8 cellular contexts compared by ENCODE assay signal in genomic region chr4:183182873-183183725, GRCh38.
DNase-seq lines count a peak whose midpoint lies in the region; ATAC-seq, FAIRE-seq and TF ChIP-seq lines count a peak whose summit lies in the region.

No MANE protein-coding gene starts in this region.

- H3K79me2 ChIP-seq in HepG2 (ENCODE audit: insufficient read depth, low read length) = peaks cover 77% of the 10 kb centered on the region

- intact Hi-C loops in HepG2 (cut with micrococcal nuclease; ENCODE audit: unreplicated experiment) (no loop called here), posterior vena cava (cut with DNase I) (no loop called here)

- no peak for TF ChIP-seq CTCF in astrocyte of the cerebellum (IDR thresholded peaks at IDR 0.05; ENCODE audit: low read depth, low read length, missing control alignments)
- TF ChIP-seq CTCF in HepG2 (CRISPR knock-in tag; IDR thresholded peaks at IDR 0.05) = no peak

- H3K27ac ChIP-seq in HepG2 (ENCODE audit: extremely low read length, insufficient read depth, low read length) = peak overlapping the region; percentile 29

- no peaks in the 10 kb centered on the region; a peak in 1 of 5 replicates for H3K27me3 ChIP-seq in HepG2 (ENCODE audit: control insufficient read depth in 1 of 2, insufficient read depth in 2 of 2, low read length in 2 of 2)

- TF ChIP-seq EP300 in HepG2 (IDR thresholded peaks at IDR 0.05; ENCODE audit: low read depth in 2 of 2, low read length in 2 of 2) = peak in 1 of 2 experiments; percentile 64; a peak in 2 of 4 replicates
- peak; percentile 74; the same call in 1 of the 2 replicates for TF ChIP-seq EP300 in HepG2 (CRISPR knock-in tag; IDR thresholded peaks at IDR 0.05; ENCODE audit: borderline replicate concordance)

- POLR2A ChIA-PET in HepG2 (lab: Yijun Ruan, JAX) = interaction anchor here (1.1 to 1.8 kb wide), 2 partner anchors 42 to 85 kb away, joined by 3 to 13 read pairs; partner anchors contain the start of gene WWC2

- no peak overlapping the region; the same call in 1 of the 2 replicates for H3K4me2 ChIP-seq in HepG2 (ENCODE audit: low read depth, low read length)

- DNase-seq in activated naive CD4-positive, alpha-beta T cell treated with Interleukin-2 at 50 U/mL for 16 hours = peak; percentile 65
- DNase-seq in activated naive CD4-positive, alpha-beta T cell treated with anti-CD3 and anti-CD28 coated beads, Interleukin-2, amount 10 ng/mL, durations not matched to agents 7 days and 5 days = no peak
- DNase-seq in NOMO-1 (lab: John Stamatoyannopoulos, UW; ENCODE audit: unreplicated experiment in 2 of 2) (peak; percentile 88 to 94), astrocyte of the cerebellum (ENCODE audit: low read depth) (peak; percentile 72), HepG2 (ENCODE audit: low spot score) (peak; percentile 86), posterior vena cava (ENCODE audit: low spot score) (no peak)

- H3K36me3 Mint-ChIP-seq in activated naive CD4-positive, alpha-beta T cell treated with anti-CD3 and anti-CD28 coated beads, Interleukin-2, amount 10 ng/mL, durations not matched to agents 7 days and 5 days = no peaks in the 10 kb centered on the region

- H3K27me3 Mint-ChIP-seq in activated naive CD4-positive, alpha-beta T cell treated with anti-CD3 and anti-CD28 coated beads, Interleukin-2, amount 10 ng/mL, durations not matched to agents 7 days and 5 days = peaks cover 11% of the 10 kb centered on the region

- no peaks in the 10 kb centered on the region for H3K9me3 ChIP-seq in HepG2 (ENCODE audit: low read length)

- no peak overlapping the region for H3K4me3 Mint-ChIP-seq in activated naive CD4-positive, alpha-beta T cell treated with anti-CD3 and anti-CD28 coated beads, Interleukin-2, amount 10 ng/mL, durations not matched to agents 7 days and 5 days

- H3K4me3 ChIP-seq in astrocyte of the cerebellum (ENCODE audit: low read depth, low read length) = no peak overlapping the region
- H3K4me3 ChIP-seq in HepG2 (replicated peaks in 1 of 3; ENCODE audit: insufficient read depth in 1 of 3, low read depth in 2 of 3, low read length in 3 of 3) = no peak overlapping the region

- no peak for TF ChIP-seq RAD21 in HepG2 (CRISPR knock-in tag; IDR thresholded peaks at IDR 0.05)

- no TSS peak for BruUV-seq in HepG2 (replicated peaks; lab: Mats Ljungman, UMichigan)

- no peaks in the 10 kb centered on the region for H3K9me3 Mint-ChIP-seq in activated naive CD4-positive, alpha-beta T cell treated with anti-CD3 and anti-CD28 coated beads, Interleukin-2, amount 10 ng/mL, durations not matched to agents 7 days and 5 days

- CTCF ChIA-PET in activated naive CD4-positive, alpha-beta T cell treated with anti-CD3 and anti-CD28 coated beads, Interleukin-2, amount 10 ng/mL, durations not matched to agents 7 days and 5 days (lab: Charles Lee) = no interaction called here
- CTCF ChIA-PET in HepG2 (lab: Yijun Ruan, JAX; ENCODE audit: low intra/inter-chr PET ratio, low total read pairs) = no interaction called here

- TF ChIP-seq POLR2A in HepG2 (IDR thresholded peaks at IDR 0.05; ENCODE audit: insufficient read depth in 1 of 2, low read depth in 2 of 2, low read length in 2 of 2) = no peak

- no peak overlapping the region for H3K27ac Mint-ChIP-seq in activated naive CD4-positive, alpha-beta T cell treated with anti-CD3 and anti-CD28 coated beads, Interleukin-2, amount 10 ng/mL, durations not matched to agents 7 days and 5 days

- peaks cover 36% of the 10 kb centered on the region for H3K4me1 ChIP-seq in HepG2 (ENCODE audit: insufficient read depth, low read length)

- in situ Hi-C loops in astrocyte of the cerebellum (cut with HindIII; ENCODE audit: low sequenced_read_pairs) = no loop called here
- in situ Hi-C loops in HepG2 (cut with HindIII; ENCODE audit: extremely low pct_ligation_motif_present, low pct_unique_long_range_greater_than_20kb) = no loop called here

- ATAC-seq in HepG2 = peak; percentile 95
- ATAC-seq in GM19452 (IDR thresholded peaks at IDR 0.05; ENCODE audit: unreplicated experiment) = no peak
- no peak for ATAC-seq in HG03521 (IDR thresholded peaks at IDR 0.05; ENCODE audit: unreplicated experiment)

- peaks cover 0 to 3% of the 10 kb centered on the region in 2 experiments; a peak in 2 of 5 replicates for H3K36me3 ChIP-seq in HepG2 (replicated peaks in 1 of 2; ENCODE audit: control insufficient read depth in 1 of 2, insufficient read depth in 2 of 2, low read length in 2 of 2)

- peak; percentile 94 for FAIRE-seq in HepG2 (lab: Jason Lieb, UNC)

- peaks cover 21% of the 10 kb centered on the region for H4K20me1 ChIP-seq in HepG2 (ENCODE audit: insufficient read depth, low read length)

- 67% methylated on average over 13 of the region's 14 CpGs for WGBS in HepG2 (ENCODE audit: low lambda C conversion rate)

- peaks cover 8% of the 10 kb centered on the region for H3K4me1 Mint-ChIP-seq in activated naive CD4-positive, alpha-beta T cell treated with anti-CD3 and anti-CD28 coated beads, Interleukin-2, amount 10 ng/mL, durations not matched to agents 7 days and 5 days

- H2AFZ ChIP-seq in HepG2 (ENCODE audit: low read length) = no peak overlapping the region

- no peak overlapping the region for H3K9ac ChIP-seq in HepG2 (ENCODE audit: insufficient read depth, low read depth, low read length)

TF ChIP-seq in HepG2, 621 proteins besides CTCF, POLR2A, EP300 and RAD21 (continues in another document):
- peak; percentile 64; the same call in 1 of the 2 replicates for TF ChIP-seq ZNF614 (CRISPR knock-in tag; IDR thresholded peaks at IDR 0.05; ENCODE audit: borderline replicate concordance)
- 0 out of 2 replicates have a peak, but pooled peaks have one; percentile 20 for TF ChIP-seq MIER2 (CRISPR knock-in tag; IDR thresholded peaks at IDR 0.05)
- no peak for TF ChIP-seq MLLT10 (CRISPR knock-in tag; IDR thresholded peaks at IDR 0.05)
- no peak for TF ChIP-seq ZFP36 (IDR thresholded peaks at IDR 0.05; ENCODE audit: borderline replicate concordance, low read depth, low read length, partially characterized antibody)
- TF ChIP-seq ZBTB10 (CRISPR knock-in tag; IDR thresholded peaks at IDR 0.05; ENCODE audit: borderline replicate concordance) = no peak
- no peak for TF ChIP-seq SOX6 (IDR thresholded peaks at IDR 0.05)
- peak; percentile 86 for TF ChIP-seq SOX6 (CRISPR knock-in tag; IDR thresholded peaks at IDR 0.05)
- TF ChIP-seq ZNF687 (CRISPR knock-in tag; IDR thresholded peaks at IDR 0.05) = peak; percentile 48
- TF ChIP-seq HINFP (CRISPR knock-in tag; IDR thresholded peaks at IDR 0.05; ENCODE audit: low read depth) = no peak

Comparison
In these comparisons a context has a peak if more than half of its experiments do, and no peak if none do; other contexts are left out.
1. DNase-seq: peak in activated naive CD4-positive, alpha-beta T cell treated with Interleukin-2 at 50 U/mL for 16 hours (single experiment), NOMO-1 (2 of 2), astrocyte of the cerebellum (single experiment) and HepG2 (single experiment); none in activated naive CD4-positive, alpha-beta T cell treated with anti-CD3 and anti-CD28 coated beads, Interleukin-2, amount 10 ng/mL, durations not matched to agents 7 days and 5 days (single experiment) and posterior vena cava (single experiment).